ENCODE assay signal across 1 cellular context in the genomic region with DNA sequence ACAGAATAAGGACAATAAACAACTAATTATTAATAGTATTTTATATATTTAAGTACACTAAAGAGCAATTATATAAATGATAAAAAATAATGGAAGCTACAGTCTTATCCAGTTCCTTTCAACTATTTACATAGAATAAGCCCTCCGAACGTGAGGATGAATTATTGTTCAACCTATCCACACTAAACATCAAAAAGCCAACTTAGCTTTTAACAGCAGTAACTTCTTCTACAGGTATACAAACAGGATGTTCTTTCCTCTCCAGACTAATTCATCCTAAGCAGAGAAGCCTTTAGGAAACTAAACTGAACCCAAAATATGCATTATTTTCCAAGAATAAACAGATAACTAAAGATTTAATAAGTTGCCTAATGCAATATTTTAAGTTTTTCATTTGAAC.
TF ChIP-seq lines count a peak whose summit lies in the region.

No MANE protein-coding gene starts in this region.

TF ChIP-seq in endothelial cell of umbilical vein, 7 proteins besides CTCF, POLR2A, EP300 and RAD21 (continued from another document):
- no peak for TF ChIP-seq POLR2AphosphoS5 (IDR thresholded peaks at IDR 0.05; ENCODE audit: insufficient read depth, low read depth, low read length)
